1 cellular context compared by ENCODE assay signal in genomic region chr19:21115430-21115829, GRCh38.
A peak's percentile ranks its signal among the peaks of the same experiment; 100 is the strongest.
TF ChIP-seq lines count a peak whose summit lies in the region.

No MANE protein-coding gene starts in this region.

TF ChIP-seq in K562, 482 proteins besides CTCF, POLR2A, EP300 and RAD21 (continued from another document and continues in another):
- TF ChIP-seq ZBTB11 (CRISPR knock-in tag; IDR thresholded peaks at IDR 0.05) (no peak), SMAD1 (IDR thresholded peaks at IDR 0.05; ENCODE audit: low read depth, low read length, partially characterized antibody) (no peak), KDM1A (IDR thresholded peaks at IDR 0.05) (peak; percentile 62 to 70), FOXM1 (IDR thresholded peaks at IDR 0.05; ENCODE audit: low read depth) (peak; percentile 61; the same call in 1 of the 2 replicates), FOXM1 (CRISPR knock-in tag; IDR thresholded peaks at IDR 0.05; ENCODE audit: low read depth) (no peak), RBBP5 (IDR thresholded peaks at IDR 0.05; ENCODE audit: borderline replicate concordance, insufficient read depth, low read length, poor library complexity, severe bottlenecking) (no peak), ZNF436 (CRISPR knock-in tag; IDR thresholded peaks at IDR 0.05) (no peak), SMARCE1 (IDR thresholded peaks at IDR 0.05) (peak; percentile 47; the same call in 1 of the 2 replicates), RBM14 (IDR thresholded peaks at IDR 0.05; ENCODE audit: borderline replicate concordance, insufficient read depth, low read depth, low read length) (no peak), NR2F6 (CRISPR knock-in tag; IDR thresholded peaks at IDR 0.05) (no peak), NR0B1 (IDR thresholded peaks at IDR 0.05; ENCODE audit: partially characterized antibody) (no peak), ETS2 (tag; IDR thresholded peaks at IDR 0.05; ENCODE audit: borderline replicate concordance, poor library complexity, severe bottlenecking) (no peak), ZBTB26 (CRISPR knock-in tag; IDR thresholded peaks at IDR 0.05) (no peak), ZNF23 (CRISPR knock-in tag; IDR thresholded peaks at IDR 0.05) (no peak), ZNF764 (CRISPR knock-in tag; IDR thresholded peaks at IDR 0.05; ENCODE audit: low read depth) (no peak), CHD4 (IDR thresholded peaks at IDR 0.05; ENCODE audit: insufficient read depth, insufficient replicate concordance, low read depth, low read length, poor library complexity, severe bottlenecking) (no peak), ZBTB9 (CRISPR knock-in tag; IDR thresholded peaks at IDR 0.05) (no peak), ZNF165 (CRISPR knock-in tag; IDR thresholded peaks at IDR 0.05; ENCODE audit: borderline replicate concordance) (no peak), NFIX (CRISPR knock-in tag; IDR thresholded peaks at IDR 0.05; ENCODE audit: low read depth) (no peak), RBM22 (IDR thresholded peaks at IDR 0.05; ENCODE audit: low read depth, low read length, poor library complexity, severe bottlenecking) (no peak), KHSRP (IDR thresholded peaks at IDR 0.05) (no peak), IRF2 (CRISPR knock-in tag; IDR thresholded peaks at IDR 0.05) (no peak), KDM5B (IDR thresholded peaks at IDR 0.05; ENCODE audit: insufficient replicate concordance, low read depth, low read length) (no peak), PHB2 (IDR thresholded peaks at IDR 0.05; ENCODE audit: low read depth) (peak; percentile 69; the same call in 1 of the 2 replicates), ZNF316 (IDR thresholded peaks at IDR 0.05) (peak; percentile 44; the same call in 1 of the 2 replicates), CLOCK (CRISPR knock-in tag; IDR thresholded peaks at IDR 0.05; ENCODE audit: borderline replicate concordance) (no peak), KAT2B (IDR thresholded peaks at IDR 0.05; ENCODE audit: low read depth, low read length) (no peak), RHOXF2B (CRISPR knock-in tag; conservative IDR thresholded peaks at IDR 0.05) (no peak), TBL1XR1 (IDR thresholded peaks at IDR 0.05; ENCODE audit: low read length in 2 of 2) (no peak), MCM2 (IDR thresholded peaks at IDR 0.05; ENCODE audit: low read depth) (no peak), ATF2 (CRISPR knock-in tag; IDR thresholded peaks at IDR 0.05) (no peak), CHD1 (IDR thresholded peaks at IDR 0.05; ENCODE audit: low read length) (no peak), ILK (tag; IDR thresholded peaks at IDR 0.05; ENCODE audit: borderline replicate concordance, low read depth) (no peak), ZFX (CRISPR knock-in tag; IDR thresholded peaks at IDR 0.05) (no peak), MGA (IDR thresholded peaks at IDR 0.05) (no peak), ESRRB (CRISPR knock-in tag; IDR thresholded peaks at IDR 0.05; ENCODE audit: borderline replicate concordance) (no peak), JUN (IDR thresholded peaks at IDR 0.05; ENCODE audit: borderline replicate concordance, low read depth, low read length) (no peak), JUN (CRISPR knock-in tag; IDR thresholded peaks at IDR 0.05; ENCODE audit: borderline replicate concordance) (no peak)
